In the genomic region with DNA sequence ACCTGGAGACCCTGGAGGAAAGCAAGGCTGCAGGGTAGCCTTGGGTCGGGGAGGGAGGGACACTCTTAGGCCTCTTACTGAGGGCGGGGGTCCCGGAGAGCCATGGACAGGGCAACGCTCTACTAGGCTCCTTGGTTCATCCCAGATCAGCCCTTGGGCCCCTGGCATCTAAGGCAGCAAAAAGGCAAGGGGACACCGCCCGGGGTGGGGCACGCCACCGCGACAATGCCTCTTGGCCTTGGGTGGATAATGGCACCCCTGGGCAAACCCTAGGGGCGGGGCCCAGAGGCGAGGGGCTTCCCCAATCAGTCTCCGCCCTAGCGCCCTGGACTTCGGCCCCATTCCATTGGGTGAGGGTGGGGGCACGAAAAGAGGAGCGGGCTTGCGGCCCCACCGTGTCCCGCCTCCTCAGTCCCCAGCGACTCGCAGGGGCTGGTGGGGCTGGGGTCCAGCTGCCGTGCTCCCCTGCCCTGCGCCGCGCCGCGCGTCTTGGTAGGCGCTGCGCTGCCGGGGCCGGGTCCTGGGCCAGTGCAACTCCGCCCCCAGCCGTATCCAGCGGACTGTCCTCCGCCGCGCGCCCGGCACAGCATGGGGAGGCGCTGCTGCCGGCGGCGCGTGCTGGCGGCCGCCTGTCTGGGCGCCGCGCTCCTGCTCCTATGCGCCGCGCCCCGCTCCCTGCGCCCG, we compare ENCODE assay signal across 1 cellular context.
TF ChIP-seq lines count a peak whose summit lies in the region.

A gene with protein sequence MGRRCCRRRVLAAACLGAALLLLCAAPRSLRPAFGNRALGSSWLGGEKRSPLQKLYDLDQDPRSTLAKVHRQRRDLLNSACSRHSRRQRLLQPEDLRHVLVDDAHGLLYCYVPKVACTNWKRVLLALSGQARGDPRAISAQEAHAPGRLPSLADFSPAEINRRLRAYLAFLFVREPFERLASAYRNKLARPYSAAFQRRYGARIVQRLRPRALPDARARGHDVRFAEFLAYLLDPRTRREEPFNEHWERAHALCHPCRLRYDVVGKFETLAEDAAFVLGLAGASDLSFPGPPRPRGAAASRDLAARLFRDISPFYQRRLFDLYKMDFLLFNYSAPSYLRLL (plus strand): TSS at position 411 of the 684 bp plus-strand sequence. CDS start 178 bp downstream, at position 589.

TF ChIP-seq in HepG2, 621 proteins besides CTCF, POLR2A, EP300 and RAD21 (continued from another document and continues in another):
- TF ChIP-seq, protein P1, sequence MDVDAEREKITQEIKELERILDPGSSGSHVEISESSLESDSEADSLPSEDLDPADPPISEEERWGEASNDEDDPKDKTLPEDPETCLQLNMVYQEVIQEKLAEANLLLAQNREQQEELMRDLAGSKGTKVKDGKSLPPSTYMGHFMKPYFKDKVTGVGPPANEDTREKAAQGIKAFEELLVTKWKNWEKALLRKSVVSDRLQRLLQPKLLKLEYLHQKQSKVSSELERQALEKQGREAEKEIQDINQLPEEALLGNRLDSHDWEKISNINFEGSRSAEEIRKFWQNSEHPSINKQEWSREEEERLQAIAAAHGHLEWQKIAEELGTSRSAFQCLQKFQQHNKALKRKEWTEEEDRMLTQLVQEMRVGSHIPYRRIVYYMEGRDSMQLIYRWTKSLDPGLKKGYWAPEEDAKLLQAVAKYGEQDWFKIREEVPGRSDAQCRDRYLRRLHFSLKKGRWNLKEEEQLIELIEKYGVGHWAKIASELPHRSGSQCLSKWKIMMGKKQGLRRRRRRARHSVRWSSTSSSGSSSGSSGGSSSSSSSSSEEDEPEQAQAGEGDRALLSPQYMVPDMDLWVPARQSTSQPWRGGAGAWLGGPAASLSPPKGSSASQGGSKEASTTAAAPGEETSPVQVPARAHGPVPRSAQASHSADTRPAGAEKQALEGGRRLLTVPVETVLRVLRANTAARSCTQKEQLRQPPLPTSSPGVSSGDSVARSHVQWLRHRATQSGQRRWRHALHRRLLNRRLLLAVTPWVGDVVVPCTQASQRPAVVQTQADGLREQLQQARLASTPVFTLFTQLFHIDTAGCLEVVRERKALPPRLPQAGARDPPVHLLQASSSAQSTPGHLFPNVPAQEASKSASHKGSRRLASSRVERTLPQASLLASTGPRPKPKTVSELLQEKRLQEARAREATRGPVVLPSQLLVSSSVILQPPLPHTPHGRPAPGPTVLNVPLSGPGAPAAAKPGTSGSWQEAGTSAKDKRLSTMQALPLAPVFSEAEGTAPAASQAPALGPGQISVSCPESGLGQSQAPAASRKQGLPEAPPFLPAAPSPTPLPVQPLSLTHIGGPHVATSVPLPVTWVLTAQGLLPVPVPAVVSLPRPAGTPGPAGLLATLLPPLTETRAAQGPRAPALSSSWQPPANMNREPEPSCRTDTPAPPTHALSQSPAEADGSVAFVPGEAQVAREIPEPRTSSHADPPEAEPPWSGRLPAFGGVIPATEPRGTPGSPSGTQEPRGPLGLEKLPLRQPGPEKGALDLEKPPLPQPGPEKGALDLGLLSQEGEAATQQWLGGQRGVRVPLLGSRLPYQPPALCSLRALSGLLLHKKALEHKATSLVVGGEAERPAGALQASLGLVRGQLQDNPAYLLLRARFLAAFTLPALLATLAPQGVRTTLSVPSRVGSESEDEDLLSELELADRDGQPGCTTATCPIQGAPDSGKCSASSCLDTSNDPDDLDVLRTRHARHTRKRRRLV (CRISPR knock-in tag; IDR thresholded peaks at IDR 0.05), result peak; percentile 75; the same call in 1 of the 2 replicates
- 0 out of 2 replicates have a peak, but pooled peaks have one; percentile 27 for TF ChIP-seq JUN (CRISPR knock-in tag; IDR thresholded peaks at IDR 0.05)
- TF ChIP-seq, protein P2, sequence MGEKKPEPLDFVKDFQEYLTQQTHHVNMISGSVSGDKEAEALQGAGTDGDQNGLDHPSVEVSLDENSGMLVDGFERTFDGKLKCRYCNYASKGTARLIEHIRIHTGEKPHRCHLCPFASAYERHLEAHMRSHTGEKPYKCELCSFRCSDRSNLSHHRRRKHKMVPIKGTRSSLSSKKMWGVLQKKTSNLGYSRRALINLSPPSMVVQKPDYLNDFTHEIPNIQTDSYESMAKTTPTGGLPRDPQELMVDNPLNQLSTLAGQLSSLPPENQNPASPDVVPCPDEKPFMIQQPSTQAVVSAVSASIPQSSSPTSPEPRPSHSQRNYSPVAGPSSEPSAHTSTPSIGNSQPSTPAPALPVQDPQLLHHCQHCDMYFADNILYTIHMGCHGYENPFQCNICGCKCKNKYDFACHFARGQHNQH (CRISPR knock-in tag; IDR thresholded peaks at IDR 0.05), result peak; percentile 71; the same call in 1 of the 2 replicates
- TF ChIP-seq HMGXB3 (CRISPR knock-in tag; IDR thresholded peaks at IDR 0.05; ENCODE audit: borderline replicate concordance), result peak; percentile 30; the same call in 1 of the 2 replicates
- 0 out of 2 replicates have a peak, but pooled peaks have one; percentile 42 for TF ChIP-seq ZNF607 (CRISPR knock-in tag; IDR thresholded peaks at IDR 0.05; ENCODE audit: borderline replicate concordance)
- TF ChIP-seq ARHGAP35 (CRISPR knock-in tag; IDR thresholded peaks at IDR 0.05; ENCODE audit: borderline replicate concordance), result peak; percentile 66; the same call in 1 of the 2 replicates
- TF ChIP-seq THAP11 (CRISPR knock-in tag; IDR thresholded peaks at IDR 0.05), result no peak; the same call in 1 of the 2 replicates
- no peak for TF ChIP-seq TCF7 (IDR thresholded peaks at IDR 0.05; ENCODE audit: low read depth)
- TF ChIP-seq, protein P3, sequence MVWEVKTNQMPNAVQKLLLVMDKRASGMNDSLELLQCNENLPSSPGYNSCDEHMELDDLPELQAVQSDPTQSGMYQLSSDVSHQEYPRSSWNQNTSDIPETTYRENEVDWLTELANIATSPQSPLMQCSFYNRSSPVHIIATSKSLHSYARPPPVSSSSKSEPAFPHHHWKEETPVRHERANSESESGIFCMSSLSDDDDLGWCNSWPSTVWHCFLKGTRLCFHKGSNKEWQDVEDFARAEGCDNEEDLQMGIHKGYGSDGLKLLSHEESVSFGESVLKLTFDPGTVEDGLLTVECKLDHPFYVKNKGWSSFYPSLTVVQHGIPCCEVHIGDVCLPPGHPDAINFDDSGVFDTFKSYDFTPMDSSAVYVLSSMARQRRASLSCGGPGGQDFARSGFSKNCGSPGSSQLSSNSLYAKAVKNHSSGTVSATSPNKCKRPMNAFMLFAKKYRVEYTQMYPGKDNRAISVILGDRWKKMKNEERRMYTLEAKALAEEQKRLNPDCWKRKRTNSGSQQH (CRISPR knock-in tag; IDR thresholded peaks at IDR 0.05; ENCODE audit: low read depth), result 0 out of 2 replicates have a peak, but pooled peaks have one; percentile 49
- no peak; the same call in 1 of the 2 replicates for TF ChIP-seq ZSCAN21 (CRISPR knock-in tag; IDR thresholded peaks at IDR 0.05; ENCODE audit: borderline replicate concordance)
- TF ChIP-seq GATA4 (IDR thresholded peaks at IDR 0.05; ENCODE audit: borderline replicate concordance, low read depth), result peak; percentile 61; the same call in 1 of the 2 replicates
- TF ChIP-seq ZBTB7B (CRISPR knock-in tag; IDR thresholded peaks at IDR 0.05), result peak; percentile 69
- TF ChIP-seq HMG20A (CRISPR knock-in tag; IDR thresholded peaks at IDR 0.05; ENCODE audit: borderline replicate concordance), result peak; percentile 32; the same call in 1 of the 2 replicates
- TF ChIP-seq ZNF343 (CRISPR knock-in tag; IDR thresholded peaks at IDR 0.05), result 0 out of 2 replicates have a peak, but pooled peaks have one; percentile 14
- 0 out of 2 replicates have a peak, but pooled peaks have one; percentile 47 for TF ChIP-seq ZNF20 (CRISPR knock-in tag; IDR thresholded peaks at IDR 0.05)
- peak; percentile 64; the same call in 1 of the 2 replicates for TF ChIP-seq ZNF430 (CRISPR knock-in tag; IDR thresholded peaks at IDR 0.05)
- TF ChIP-seq TGIF2 (CRISPR knock-in tag; IDR thresholded peaks at IDR 0.05), result no peak
- TF ChIP-seq PHF20 (CRISPR knock-in tag; IDR thresholded peaks at IDR 0.05), result peak; percentile 58; the same call in 1 of the 2 replicates
- no peak for TF ChIP-seq ZFP82 (CRISPR knock-in tag; IDR thresholded peaks at IDR 0.05; ENCODE audit: borderline replicate concordance)
- TF ChIP-seq ZNF282 (IDR thresholded peaks at IDR 0.05; ENCODE audit: partially characterized antibody), result no peak
- TF ChIP-seq ZNF83 (CRISPR knock-in tag; IDR thresholded peaks at IDR 0.05; ENCODE audit: borderline replicate concordance), result no peak
- peak; percentile 62; the same call in 1 of the 2 replicates for TF ChIP-seq ZNF501 (CRISPR knock-in tag; IDR thresholded peaks at IDR 0.05)
- TF ChIP-seq SOX6 (IDR thresholded peaks at IDR 0.05), result no peak
- TF ChIP-seq SOX6 (CRISPR knock-in tag; IDR thresholded peaks at IDR 0.05), result peak; percentile 94
- TF ChIP-seq EEA1 (CRISPR knock-in tag; IDR thresholded peaks at IDR 0.05; ENCODE audit: borderline replicate concordance), result peak; percentile 77
- TF ChIP-seq FOSL1 (CRISPR knock-in tag; IDR thresholded peaks at IDR 0.05; ENCODE audit: borderline replicate concordance), result no peak
- TF ChIP-seq ZNF274 (CRISPR knock-in tag; IDR thresholded peaks at IDR 0.05), result peak; percentile 5; the same call in 1 of the 2 replicates
- TF ChIP-seq, protein P4, sequence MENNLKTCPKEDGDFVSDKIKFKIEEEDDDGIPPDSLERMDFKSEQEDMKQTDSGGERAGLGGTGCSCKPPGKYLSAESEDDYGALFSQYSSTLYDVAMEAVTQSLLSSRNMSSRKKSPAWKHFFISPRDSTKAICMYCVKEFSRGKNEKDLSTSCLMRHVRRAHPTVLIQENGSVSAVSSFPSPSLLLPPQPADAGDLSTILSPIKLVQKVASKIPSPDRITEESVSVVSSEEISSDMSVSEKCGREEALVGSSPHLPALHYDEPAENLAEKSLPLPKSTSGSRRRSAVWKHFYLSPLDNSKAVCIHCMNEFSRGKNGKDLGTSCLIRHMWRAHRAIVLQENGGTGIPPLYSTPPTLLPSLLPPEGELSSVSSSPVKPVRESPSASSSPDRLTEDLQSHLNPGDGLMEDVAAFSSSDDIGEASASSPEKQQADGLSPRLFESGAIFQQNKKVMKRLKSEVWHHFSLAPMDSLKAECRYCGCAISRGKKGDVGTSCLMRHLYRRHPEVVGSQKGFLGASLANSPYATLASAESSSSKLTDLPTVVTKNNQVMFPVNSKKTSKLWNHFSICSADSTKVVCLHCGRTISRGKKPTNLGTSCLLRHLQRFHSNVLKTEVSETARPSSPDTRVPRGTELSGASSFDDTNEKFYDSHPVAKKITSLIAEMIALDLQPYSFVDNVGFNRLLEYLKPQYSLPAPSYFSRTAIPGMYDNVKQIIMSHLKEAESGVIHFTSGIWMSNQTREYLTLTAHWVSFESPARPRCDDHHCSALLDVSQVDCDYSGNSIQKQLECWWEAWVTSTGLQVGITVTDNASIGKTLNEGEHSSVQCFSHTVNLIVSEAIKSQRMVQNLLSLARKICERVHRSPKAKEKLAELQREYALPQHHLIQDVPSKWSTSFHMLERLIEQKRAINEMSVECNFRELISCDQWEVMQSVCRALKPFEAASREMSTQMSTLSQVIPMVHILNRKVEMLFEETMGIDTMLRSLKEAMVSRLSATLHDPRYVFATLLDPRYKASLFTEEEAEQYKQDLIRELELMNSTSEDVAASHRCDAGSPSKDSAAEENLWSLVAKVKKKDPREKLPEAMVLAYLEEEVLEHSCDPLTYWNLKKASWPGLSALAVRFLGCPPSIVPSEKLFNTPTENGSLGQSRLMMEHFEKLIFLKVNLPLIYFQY (CRISPR knock-in tag; IDR thresholded peaks at IDR 0.05; ENCODE audit: borderline replicate concordance), result peak; percentile 69
- TF ChIP-seq ZNF280D (CRISPR knock-in tag; IDR thresholded peaks at IDR 0.05), result 0 out of 2 replicates have a peak, but pooled peaks have one; percentile 3
- TF ChIP-seq, protein P5, sequence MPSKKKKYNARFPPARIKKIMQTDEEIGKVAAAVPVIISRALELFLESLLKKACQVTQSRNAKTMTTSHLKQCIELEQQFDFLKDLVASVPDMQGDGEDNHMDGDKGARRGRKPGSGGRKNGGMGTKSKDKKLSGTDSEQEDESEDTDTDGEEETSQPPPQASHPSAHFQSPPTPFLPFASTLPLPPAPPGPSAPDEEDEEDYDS (CRISPR knock-in tag; IDR thresholded peaks at IDR 0.05), result peak; percentile 70; the same call in 1 of the 2 replicates
- TF ChIP-seq MED13 (CRISPR knock-in tag; IDR thresholded peaks at IDR 0.05), result peak; percentile 83
